Comparison of ENCODE assay signal across 14 cellular contexts in the genomic region with DNA sequence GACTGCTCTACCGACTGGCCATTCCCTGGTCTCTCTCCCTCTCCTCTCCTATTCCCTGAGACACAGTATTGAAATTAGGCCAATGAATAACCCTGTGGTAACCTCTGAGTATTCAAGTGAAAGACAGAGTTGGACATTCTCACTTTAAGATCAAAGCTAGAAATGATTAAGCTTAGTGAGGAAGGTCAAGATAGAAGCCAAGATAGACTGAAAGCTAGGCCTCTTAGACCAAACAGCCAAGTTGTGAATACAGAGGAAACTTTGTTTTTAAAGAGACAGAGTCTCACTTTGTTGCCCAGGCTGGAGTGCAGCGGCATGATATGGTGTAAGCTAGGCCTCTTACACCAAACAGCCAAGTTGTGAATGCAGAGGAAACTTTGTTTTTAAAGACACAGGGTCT.
DNase-seq lines count a peak whose midpoint lies in the region; ATAC-seq and TF ChIP-seq lines count a peak whose summit lies in the region.
"Had no signal": no experiment of that assay in that cellular context is flagged by ENCODE, and none has a peak within 500 bp of the region (broad histone marks: within the 10 kb centered on the region; RNA-seq: fewer than 3 reads in every experiment).

No MANE protein-coding gene starts in this region.

- peaks cover 11% of the 10 kb centered on the region for H3K36me3 Mint-ChIP-seq in neural crest cell (ENCODE audit: low read depth)

- H3K27me3 Mint-ChIP-seq in neural crest cell (ENCODE audit: low read depth): no peaks in the 10 kb centered on the region

- POLR2A ChIA-PET in SK-N-SH (lab: Yijun Ruan, JAX): no interaction called here

- peaks cover 10% of the 10 kb centered on the region for H3K9me3 Mint-ChIP-seq in neural crest cell

- H2AFZ ChIP-seq in SK-N-SH (ENCODE audit: low read depth): no peak overlapping the region

- CTCF ChIA-PET in SK-N-SH (lab: Yijun Ruan, JAX): no interaction called here

- TF ChIP-seq RAD21 in SK-N-SH (IDR thresholded peaks at IDR 0.05; ENCODE audit: low read length): no peak

- H3K9me2 ChIP-seq in SK-N-SH: no peaks in the 10 kb centered on the region

- H3K27ac Mint-ChIP-seq in neural crest cell (ENCODE audit: unreplicated experiment): no peak overlapping the region
- H3K27ac Mint-ChIP-seq: endodermal cell had no signal

- no peak for TF ChIP-seq EP300 in SK-N-SH (IDR thresholded peaks at IDR 0.05; ENCODE audit: borderline replicate concordance in 1 of 2, low read depth in 1 of 2, low read length in 1 of 2)

- in situ Hi-C loops in SK-MEL-5 (cut with HindIII; ENCODE audit: low pct_unique_long_range_greater_than_20kb, low sequenced_read_pairs): no loop called here

- H3K79me2 ChIP-seq in SK-N-SH (ENCODE audit: insufficient read depth): peaks cover 98% of the 10 kb centered on the region

- no peak overlapping the region for H3K9ac ChIP-seq in SK-N-SH

- H3K4me1 Mint-ChIP-seq in neural crest cell: peaks cover 23% of the 10 kb centered on the region

- DNase-seq in SK-MEL-5 (ENCODE audit: low read depth, low spot score) (peak; percentile 55), neural crest cell (ENCODE audit: low read depth, low spot score) (no peak), cerebellar cortex (ENCODE audit: low spot score) (no peak), psoas muscle (no peak), SK-N-SH (no peak)
- DNase-seq: activated effector memory CD4-positive, alpha-beta T cell treated with Interleukin-2 at 50 U/mL for 16 hours; brain microvascular endothelial cell; endodermal cell; OCI-M1; stimulated activated CD4-positive, alpha-beta T cell treated with anti-CD3 and anti-CD28 coated beads, Interleukin-12 subunit alpha, Interleukin-12 subunit beta, amount 100 ng/mL, for 4 hours; trophoblast cell had no signal

- TF ChIP-seq CTCF in neural crest cell (conservative IDR thresholded peaks at IDR 0.05) (no peak), psoas muscle (IDR thresholded peaks at IDR 0.05) (no peak), SK-N-SH (IDR thresholded peaks at IDR 0.05) (no peak)

- H3K4me3 ChIP-seq in psoas muscle (no peak overlapping the region), SK-N-SH (ENCODE audit: low read depth in 2 of 2, low read length in 1 of 2) (no peak overlapping the region)

- H3K4me3 Mint-ChIP-seq in neural crest cell: peak overlapping the region; percentile 46
- H3K4me3 Mint-ChIP-seq: endodermal cell had no signal

- H3K9me3 ChIP-seq in psoas muscle: no peaks in the 10 kb centered on the region
- no peaks in the 10 kb centered on the region for H3K9me3 ChIP-seq in SK-N-SH

- H3K27me3 ChIP-seq in psoas muscle (ENCODE audit: insufficient read depth in 3 of 3, low read length in 2 of 3): no peaks in the 10 kb centered on the region
- H3K27me3 ChIP-seq in SK-N-SH (ENCODE audit: insufficient read depth): no peaks in the 10 kb centered on the region
- H3K27me3 ChIP-seq: brain microvascular endothelial cell had no signal

- H3K36me3 ChIP-seq in psoas muscle (ENCODE audit: insufficient read depth in 1 of 2, low read depth in 1 of 2) (no peaks in the 10 kb centered on the region), SK-N-SH (replicated peaks in 1 of 2; ENCODE audit: control insufficient read depth in 1 of 2, insufficient read depth in 2 of 2, low read length in 1 of 2) (no peaks in the 10 kb centered on the region)
- H3K36me3 ChIP-seq: brain microvascular endothelial cell had no signal

- intact Hi-C loops in psoas muscle (cut with DNase I): no loop called here

- WGBS in psoas muscle, 3 donors: 63 to 77% (median 69%) methylated on average over 2 of the region's 2 CpGs
- 90% methylated on average over 2 of the region's 2 CpGs for WGBS in SK-N-SH (ENCODE audit: low lambda C conversion rate)

- H3K4me2 ChIP-seq in SK-N-SH: no peak overlapping the region

- peak; percentile 96 for ATAC-seq in GM18861 (IDR thresholded peaks at IDR 0.05; ENCODE audit: unreplicated experiment)
- peak; percentile 90 for ATAC-seq in GM21786 (IDR thresholded peaks at IDR 0.05; ENCODE audit: unreplicated experiment)
- ATAC-seq in HG02642 (IDR thresholded peaks at IDR 0.05; ENCODE audit: poor library complexity, unreplicated experiment): no peak
- ATAC-seq in psoas muscle: no peak

- no peaks in the 10 kb centered on the region for H3F3A ChIP-seq in SK-N-SH (replicated peaks; ENCODE audit: insufficient read depth)

- H4K20me1 ChIP-seq in SK-N-SH (ENCODE audit: insufficient read depth): peaks cover 72% of the 10 kb centered on the region

- H3K27ac ChIP-seq in psoas muscle (no peak overlapping the region), SK-N-SH (ENCODE audit: low read depth in 2 of 2, low read length in 1 of 2) (no peak overlapping the region)
- H3K27ac ChIP-seq: brain microvascular endothelial cell had no signal

- H3K4me1 ChIP-seq in psoas muscle (peaks cover 44% of the 10 kb centered on the region), SK-N-SH (ENCODE audit: control insufficient read depth in 1 of 2, insufficient read depth in 2 of 2, low read depth in 1 of 2, low read length in 1 of 2) (no peaks in the 10 kb centered on the region)

TF ChIP-seq in SK-N-SH, 30 proteins besides CTCF, POLR2A, EP300 and RAD21:
- TF ChIP-seq, protein P1, sequence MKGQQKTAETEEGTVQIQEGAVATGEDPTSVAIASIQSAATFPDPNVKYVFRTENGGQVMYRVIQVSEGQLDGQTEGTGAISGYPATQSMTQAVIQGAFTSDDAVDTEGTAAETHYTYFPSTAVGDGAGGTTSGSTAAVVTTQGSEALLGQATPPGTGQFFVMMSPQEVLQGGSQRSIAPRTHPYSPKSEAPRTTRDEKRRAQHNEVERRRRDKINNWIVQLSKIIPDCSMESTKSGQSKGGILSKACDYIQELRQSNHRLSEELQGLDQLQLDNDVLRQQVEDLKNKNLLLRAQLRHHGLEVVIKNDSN (IDR thresholded peaks at IDR 0.05; ENCODE audit: borderline replicate concordance, low read depth): no peak
- TF ChIP-seq MXI1 (IDR thresholded peaks at IDR 0.05; ENCODE audit: low read depth, low read length) (no peak), RCOR1 (IDR thresholded peaks at IDR 0.05; ENCODE audit: low read length) (no peak)
TF ChIP-seq in SK-N-SH: peak in this region for 0.

Comparison
In these comparisons a context has a peak if more than half of its experiments do, and no peak if none do; other contexts are left out.
1. ATAC-seq: peak in GM18861 (single experiment) and GM21786 (single experiment); none in HG02642 (single experiment) and psoas muscle (0 of 4).